ENCODE assay signal across 30 cellular contexts in genomic region chr5:108869066-108869465, GRCh38.
"Had no signal": no experiment of that assay in that cellular context is flagged by ENCODE, and none has a peak within 500 bp of the region (broad histone marks: within the 10 kb centered on the region; RNA-seq: fewer than 3 reads in every experiment).

No MANE protein-coding gene starts in this region.

- H3K27ac Mint-ChIP-seq: naive thymus-derived CD8-positive, alpha-beta T cell; natural killer cell treated with Interleukin-12 subunit alpha and Interleukin-12 subunit beta and Interleukin-15 and Interleukin-18, amount 100 ng/mL, for 72 hours; nephron progenitor cell; stimulated activated memory B cell treated with anti-CD40 and anti-IgM and Interleukin-4, amounts not matched to agents 10 μg/mL and 1 μg/mL and 100 μg/mL, for 72 hours; stimulated activated naive CD8-positive, alpha-beta T cell treated with anti-CD3 and anti-CD28 coated beads, Interleukin-15, amount 100 ng/mL, for 72 hours; type B pancreatic cell had no signal

- H3K36me3 ChIP-seq: neutrophil, pancreas, uterus had no signal

- H3K9me3 Mint-ChIP-seq: natural killer cell treated with Interleukin-12 subunit alpha and Interleukin-12 subunit beta and Interleukin-15 and Interleukin-18, amount 100 ng/mL, for 72 hours; stimulated activated memory B cell treated with anti-CD40 and anti-IgM and Interleukin-4, amounts not matched to agents 10 μg/mL and 1 μg/mL and 100 μg/mL, for 72 hours; stimulated activated naive CD8-positive, alpha-beta T cell treated with anti-CD3 and anti-CD28 coated beads, Interleukin-15, amount 100 ng/mL, for 72 hours; type B pancreatic cell had no signal

- H3K4me1 ChIP-seq: pancreas, psoas muscle, spleen, testis, tibial artery, transverse colon, upper lobe of right lung, uterus had no signal

- H3K27ac ChIP-seq: neutrophil, pancreas, psoas muscle, skin epidermis, spleen, suprapubic skin, testis, tibial artery, transverse colon, upper lobe of right lung, uterus had no signal

- H3K4me3 ChIP-seq: pancreas, psoas muscle, skin epidermis, smooth muscle cell, spleen, suprapubic skin, testis, tibial artery, transverse colon, upper lobe of right lung, uterus had no signal

- H3K4me2 ChIP-seq: smooth muscle cell had no signal

- H3K9me3 ChIP-seq: neutrophil, pancreas, psoas muscle, suprapubic skin, testis, tibial artery, upper lobe of right lung, uterus had no signal

- DNase-seq: naive thymus-derived CD8-positive, alpha-beta T cell; nephron progenitor cell; nucleus accumbens; pancreas; psoas muscle; right cardiac atrium; spleen; stimulated activated CD4-positive, alpha-beta T cell treated with anti-CD3 and anti-CD28 coated beads, Interleukin-12 subunit alpha, Interleukin-12 subunit beta, amount 100 ng/mL, for 4 hours; stimulated activated CD4-positive, alpha-beta T cell treated with anti-CD3 and anti-CD28 coated beads, Interleukin-1b, Interleukin-23, amount 100 ng/mL, for 48 hours; stimulated activated CD4-positive, alpha-beta T cell treated with anti-CD3 and anti-CD28 coated beads, Interleukin-4, amount 100 ng/mL, for 1 hour; stimulated activated CD4-positive, alpha-beta T cell treated with anti-CD3 and anti-CD28 coated beads, Interleukin-4, amount 100 ng/mL, for 4 hours; stimulated activated CD8-positive, alpha-beta memory T cell treated with anti-CD3 and anti-CD28 coated beads, Interleukin-4, amount 100 ng/mL, for 48 hours; stimulated activated naive CD4-positive, alpha-beta T cell; stimulated activated naive CD8-positive, alpha-beta T cell treated with anti-CD3 and anti-CD28 coated beads, Interleukin-15, amount 100 ng/mL, for 72 hours; stimulated activated naive CD8-positive, alpha-beta T cell treated with anti-CD3 and anti-CD28 coated beads, Interleukin-15, Interleukin-2, amounts not matched to agents 100 U/mL and 50 U/mL, for 24 hours; substantia nigra; testis; tibial artery; transverse colon; upper lobe of right lung; uterus had no signal

- H3K27me3 ChIP-seq: neutrophil, pancreas, spleen, suprapubic skin, testis, tibial artery, transverse colon, upper lobe of right lung, uterus had no signal

- ATAC-seq: naive thymus-derived CD8-positive, alpha-beta T cell; natural killer cell treated with Interleukin-12 subunit alpha and Interleukin-12 subunit beta and Interleukin-15 and Interleukin-18, amount 100 ng/mL, for 72 hours; pancreas; psoas muscle; right cardiac atrium; sciatic nerve; stimulated activated memory B cell treated with anti-CD40 and anti-IgM and Interleukin-4, amounts not matched to agents 10 μg/mL and 1 μg/mL and 100 μg/mL, for 72 hours; stimulated activated naive CD8-positive, alpha-beta T cell treated with anti-CD3 and anti-CD28 coated beads, Interleukin-15, amount 100 ng/mL, for 72 hours; stimulated activated naive CD8-positive, alpha-beta T cell treated with anti-CD3 and anti-CD28 coated beads, Interleukin-15, Interleukin-2, amounts not matched to agents 100 U/mL and 50 U/mL, for 24 hours; upper lobe of right lung had no signal

- H3K4me1 Mint-ChIP-seq: naive thymus-derived CD8-positive, alpha-beta T cell; nephron progenitor cell; neural crest cell; stimulated activated memory B cell treated with anti-CD40 and anti-IgM and Interleukin-4, amounts not matched to agents 10 μg/mL and 1 μg/mL and 100 μg/mL, for 72 hours; stimulated activated naive CD8-positive, alpha-beta T cell treated with anti-CD3 and anti-CD28 coated beads, Interleukin-15, amount 100 ng/mL, for 72 hours had no signal

- H3K27me3 Mint-ChIP-seq: naive thymus-derived CD8-positive, alpha-beta T cell; natural killer cell treated with Interleukin-12 subunit alpha and Interleukin-12 subunit beta and Interleukin-15 and Interleukin-18, amount 100 ng/mL, for 72 hours; stimulated activated memory B cell treated with anti-CD40 and anti-IgM and Interleukin-4, amounts not matched to agents 10 μg/mL and 1 μg/mL and 100 μg/mL, for 72 hours; stimulated activated naive CD8-positive, alpha-beta T cell treated with anti-CD3 and anti-CD28 coated beads, Interleukin-15, amount 100 ng/mL, for 72 hours; type B pancreatic cell had no signal

- H3K4me3 Mint-ChIP-seq: naive thymus-derived CD8-positive, alpha-beta T cell; natural killer cell treated with Interleukin-12 subunit alpha and Interleukin-12 subunit beta and Interleukin-15 and Interleukin-18, amount 100 ng/mL, for 72 hours; nephron progenitor cell; neural crest cell; stimulated activated memory B cell treated with anti-CD40 and anti-IgM and Interleukin-4, amounts not matched to agents 10 μg/mL and 1 μg/mL and 100 μg/mL, for 72 hours; stimulated activated naive CD8-positive, alpha-beta T cell treated with anti-CD3 and anti-CD28 coated beads, Interleukin-15, amount 100 ng/mL, for 72 hours; type B pancreatic cell had no signal
